Comparison of ENCODE assay signal across 1 cellular context in the genomic region with DNA sequence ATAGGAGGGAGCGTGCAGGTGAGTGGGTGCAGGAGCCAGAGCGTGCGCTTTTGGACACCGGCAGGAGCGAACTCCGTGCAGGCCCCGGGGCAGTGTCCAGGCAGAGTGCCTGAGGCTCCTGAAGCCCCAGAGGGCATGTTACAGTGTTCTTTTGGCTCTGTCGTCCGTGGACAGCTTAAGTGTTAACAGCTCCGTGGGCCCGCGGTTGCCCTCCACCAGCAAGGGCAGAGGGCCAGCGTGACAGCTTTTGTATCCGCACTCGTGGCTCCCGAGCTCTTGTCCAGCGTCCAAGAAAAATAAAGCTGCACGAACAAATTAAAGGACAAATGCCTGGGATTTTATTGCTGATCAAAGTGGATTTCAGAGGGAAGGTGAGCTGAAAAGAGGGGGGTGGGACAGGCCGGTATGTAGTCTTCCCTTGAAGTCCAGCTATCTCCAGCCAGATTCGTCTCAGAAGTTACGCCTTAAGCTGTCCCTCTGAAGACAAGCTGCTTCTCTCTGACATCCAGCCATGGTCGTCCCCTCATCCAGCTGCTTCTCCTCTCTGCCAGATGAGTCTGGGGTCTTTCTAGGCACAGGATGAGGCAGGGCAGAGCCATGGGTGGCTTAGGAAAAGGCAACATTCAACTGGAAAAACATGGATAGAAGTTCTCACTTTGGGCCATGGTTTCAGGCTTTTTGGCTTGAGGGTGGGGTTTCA.
TF ChIP-seq lines count a peak whose summit lies in the region.

No MANE protein-coding gene starts in this region.

TF ChIP-seq in K562, 482 proteins besides CTCF, POLR2A, EP300 and RAD21:
- TF ChIP-seq, protein P1, sequence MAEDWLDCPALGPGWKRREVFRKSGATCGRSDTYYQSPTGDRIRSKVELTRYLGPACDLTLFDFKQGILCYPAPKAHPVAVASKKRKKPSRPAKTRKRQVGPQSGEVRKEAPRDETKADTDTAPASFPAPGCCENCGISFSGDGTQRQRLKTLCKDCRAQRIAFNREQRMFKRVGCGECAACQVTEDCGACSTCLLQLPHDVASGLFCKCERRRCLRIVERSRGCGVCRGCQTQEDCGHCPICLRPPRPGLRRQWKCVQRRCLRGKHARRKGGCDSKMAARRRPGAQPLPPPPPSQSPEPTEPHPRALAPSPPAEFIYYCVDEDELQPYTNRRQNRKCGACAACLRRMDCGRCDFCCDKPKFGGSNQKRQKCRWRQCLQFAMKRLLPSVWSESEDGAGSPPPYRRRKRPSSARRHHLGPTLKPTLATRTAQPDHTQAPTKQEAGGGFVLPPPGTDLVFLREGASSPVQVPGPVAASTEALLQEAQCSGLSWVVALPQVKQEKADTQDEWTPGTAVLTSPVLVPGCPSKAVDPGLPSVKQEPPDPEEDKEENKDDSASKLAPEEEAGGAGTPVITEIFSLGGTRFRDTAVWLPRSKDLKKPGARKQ (CRISPR knock-in tag; IDR thresholded peaks at IDR 0.05): no peak
- TF ChIP-seq FUS (optimal IDR thresholded peaks at IDR 0.05; ENCODE audit: low read depth, low read length) (no peak), PRMT5 (CRISPR knock-in tag; IDR thresholded peaks at IDR 0.05) (no peak), ZNF124 (CRISPR knock-in tag; IDR thresholded peaks at IDR 0.05) (no peak), HMGN3 (IDR thresholded peaks at IDR 0.05; ENCODE audit: borderline replicate concordance, extremely low read depth, insufficient read length, low read depth, low read length) (no peak), RCOR1 (IDR thresholded peaks at IDR 0.05; ENCODE audit: borderline replicate concordance in 1 of 2, low read depth in 2 of 2, low read length in 2 of 2) (no peak), ZNF384 (IDR thresholded peaks at IDR 0.05; ENCODE audit: low read depth, low read length) (no peak), SRF (CRISPR knock-in tag; IDR thresholded peaks at IDR 0.05) (peak in 1 of 2 experiments; percentile 18; a peak in 1 of 4 replicates), TSC22D4 (tag; IDR thresholded peaks at IDR 0.05) (no peak), ARNT (IDR thresholded peaks at IDR 0.05) (peak in 1 of 2 experiments; percentile 11; a peak in 1 of 4 replicates), NUFIP1 (IDR thresholded peaks at IDR 0.05; ENCODE audit: partially characterized antibody) (no peak), ZNF778 (CRISPR knock-in tag; IDR thresholded peaks at IDR 0.05) (no peak)
- TF ChIP-seq, protein P2, sequence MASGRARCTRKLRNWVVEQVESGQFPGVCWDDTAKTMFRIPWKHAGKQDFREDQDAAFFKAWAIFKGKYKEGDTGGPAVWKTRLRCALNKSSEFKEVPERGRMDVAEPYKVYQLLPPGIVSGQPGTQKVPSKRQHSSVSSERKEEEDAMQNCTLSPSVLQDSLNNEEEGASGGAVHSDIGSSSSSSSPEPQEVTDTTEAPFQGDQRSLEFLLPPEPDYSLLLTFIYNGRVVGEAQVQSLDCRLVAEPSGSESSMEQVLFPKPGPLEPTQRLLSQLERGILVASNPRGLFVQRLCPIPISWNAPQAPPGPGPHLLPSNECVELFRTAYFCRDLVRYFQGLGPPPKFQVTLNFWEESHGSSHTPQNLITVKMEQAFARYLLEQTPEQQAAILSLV (tag; IDR thresholded peaks at IDR 0.05): no peak
- TF ChIP-seq, protein P3, sequence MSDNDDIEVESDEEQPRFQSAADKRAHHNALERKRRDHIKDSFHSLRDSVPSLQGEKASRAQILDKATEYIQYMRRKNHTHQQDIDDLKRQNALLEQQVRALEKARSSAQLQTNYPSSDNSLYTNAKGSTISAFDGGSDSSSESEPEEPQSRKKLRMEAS (CRISPR knock-in tag; IDR thresholded peaks at IDR 0.05): 0 out of 2 replicates have a peak, but pooled peaks have one; percentile 24
TF ChIP-seq in K562: peak in this region for 3.
